Comparison of ENCODE assay signal across 8 cellular contexts in the genomic region with DNA sequence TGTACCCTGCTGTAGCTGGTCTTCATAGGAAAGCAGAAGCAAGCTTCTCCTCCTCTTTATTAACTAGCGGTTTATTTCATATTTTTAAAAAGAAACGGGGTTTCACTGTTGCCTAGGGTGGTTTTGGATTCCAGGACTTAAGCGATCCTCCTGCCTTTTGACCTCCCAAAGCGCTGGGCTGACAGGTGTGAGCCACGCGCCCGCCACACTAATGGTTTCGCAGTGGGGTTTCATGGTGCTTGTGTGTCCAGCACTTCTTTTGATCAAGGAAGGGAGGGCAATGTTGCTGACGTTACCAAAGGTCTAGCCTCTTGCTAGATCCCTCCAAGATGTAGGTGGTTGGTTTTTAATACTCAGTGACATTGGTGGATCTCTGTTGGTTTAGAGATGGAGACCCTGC. TPM values are rescaled to one million over a fixed set of nuclear protein-coding genes. Genes with fewer than 3 reads are reported as not detected.
DNase-seq lines count a peak whose midpoint lies in the region; ATAC-seq and TF ChIP-seq lines count a peak whose summit lies in the region.

No MANE protein-coding gene starts in this region.

- H3F3A ChIP-seq in neural cell (ENCODE audit: insufficient read depth, low read length, poor library complexity, severe bottlenecking): no peaks in the 10 kb centered on the region

- no peaks in the 10 kb centered on the region for H4K20me1 ChIP-seq in neural cell (ENCODE audit: insufficient read depth)

- TF ChIP-seq CTCF in C4-2B (conservative IDR thresholded peaks at IDR 0.05) (no peak), LNCaP clone FGC (IDR thresholded peaks at IDR 0.05; ENCODE audit: control insufficient read depth, extremely low read depth, insufficient read depth) (no peak), dorsolateral prefrontal cortex (IDR thresholded peaks at IDR 0.05 in 54 of 56, conservative IDR thresholded peaks at IDR 0.05 in 2 of 56; ENCODE audit: low read depth in 1 of 56, partially characterized antibody in 56 of 56) (no peak), neural cell (IDR thresholded peaks at IDR 0.05; ENCODE audit: poor library complexity, severe bottlenecking) (no peak)

- H3K9ac ChIP-seq in neural cell (ENCODE audit: low read length): peak overlapping the region; percentile 85

- DNase-seq in LNCaP clone FGC (ENCODE audit: low read depth): no peak
- DNase-seq in dorsolateral prefrontal cortex: no peak
- DNase-seq in NCI-H187 treated with DMSO at 0.1 percent for 48 hours (lab: John Stamatoyannopoulos, UW): no peak
- no peak for DNase-seq in NCI-H1694 (lab: John Stamatoyannopoulos, UW)

- H3K9me3 ChIP-seq in neural cell (ENCODE audit: low read length): no peaks in the 10 kb centered on the region

- ATAC-seq in GM21381 (IDR thresholded peaks at IDR 0.05; ENCODE audit: unreplicated experiment) (no peak), HG03432 (IDR thresholded peaks at IDR 0.05; ENCODE audit: unreplicated experiment) (no peak)

- H3K4me3 ChIP-seq in LNCaP clone FGC (ENCODE audit: low read depth, low read length): peak overlapping the region; percentile 86
- peak overlapping the region; percentile 58 to 100 (median 93) for H3K4me3 ChIP-seq in dorsolateral prefrontal cortex
- H3K4me3 ChIP-seq in neural cell (ENCODE audit: low read length): peak overlapping the region; percentile 96

- no peak for TF ChIP-seq RAD21 in neural cell (conservative IDR thresholded peaks at IDR 0.05)

- no peak for TF ChIP-seq EP300 in neural cell (conservative IDR thresholded peaks at IDR 0.05; ENCODE audit: poor library complexity, severe bottlenecking)

- no peak overlapping the region for H2AFZ ChIP-seq in neural cell (ENCODE audit: low read depth, low read length)

- H3K27me3 ChIP-seq in dorsolateral prefrontal cortex: no peaks in the 10 kb centered on the region
- H3K27me3 ChIP-seq in neural cell (ENCODE audit: insufficient read depth, low read depth, low read length): no peaks in the 10 kb centered on the region

- H3K36me3 ChIP-seq in neural cell (ENCODE audit: insufficient read depth, low read length): no peaks in the 10 kb centered on the region

- H3K4me2 ChIP-seq in neural cell (ENCODE audit: low read length): peak overlapping the region; percentile 67

- no peaks in the 10 kb centered on the region for H3K9me2 ChIP-seq in neural cell (ENCODE audit: insufficient read depth, low read length)

- peaks cover 46% of the 10 kb centered on the region for H3K79me2 ChIP-seq in neural cell (replicated peaks; ENCODE audit: insufficient read depth, low read length)

- intact Hi-C loops in dorsolateral prefrontal cortex (cut with DNase I): loop anchor here (2.0 to 5.0 kb wide), 3 partner anchors 39 to 56 kb away; a partner anchor contains a TSS

- H3K27ac ChIP-seq in C4-2B (peak overlapping the region; percentile 91), dorsolateral prefrontal cortex (peak overlapping the region in 12 of 59 donors; percentile 10 to 89 (median 83)), neural cell (ENCODE audit: low read length) (peak overlapping the region; percentile 53)

TF ChIP-seq in neural cell, 6 proteins besides CTCF, POLR2A, EP300 and RAD21:
- TF ChIP-seq SMC3 (conservative IDR thresholded peaks at IDR 0.05; ENCODE audit: poor library complexity): no peak
- no peak for TF ChIP-seq MXI1 (conservative IDR thresholded peaks at IDR 0.05; ENCODE audit: poor library complexity, severe bottlenecking)
- TF ChIP-seq EZH2 (IDR thresholded peaks at IDR 0.05; ENCODE audit: borderline replicate concordance, insufficient read depth, low read length, poor library complexity, severe bottlenecking): no peak
- no peak for TF ChIP-seq POLR2AphosphoS5 (IDR thresholded peaks at IDR 0.05)
- no peak for TF ChIP-seq TAF1 (IDR thresholded peaks at IDR 0.05; ENCODE audit: low read depth)
- TF ChIP-seq, protein P1, sequence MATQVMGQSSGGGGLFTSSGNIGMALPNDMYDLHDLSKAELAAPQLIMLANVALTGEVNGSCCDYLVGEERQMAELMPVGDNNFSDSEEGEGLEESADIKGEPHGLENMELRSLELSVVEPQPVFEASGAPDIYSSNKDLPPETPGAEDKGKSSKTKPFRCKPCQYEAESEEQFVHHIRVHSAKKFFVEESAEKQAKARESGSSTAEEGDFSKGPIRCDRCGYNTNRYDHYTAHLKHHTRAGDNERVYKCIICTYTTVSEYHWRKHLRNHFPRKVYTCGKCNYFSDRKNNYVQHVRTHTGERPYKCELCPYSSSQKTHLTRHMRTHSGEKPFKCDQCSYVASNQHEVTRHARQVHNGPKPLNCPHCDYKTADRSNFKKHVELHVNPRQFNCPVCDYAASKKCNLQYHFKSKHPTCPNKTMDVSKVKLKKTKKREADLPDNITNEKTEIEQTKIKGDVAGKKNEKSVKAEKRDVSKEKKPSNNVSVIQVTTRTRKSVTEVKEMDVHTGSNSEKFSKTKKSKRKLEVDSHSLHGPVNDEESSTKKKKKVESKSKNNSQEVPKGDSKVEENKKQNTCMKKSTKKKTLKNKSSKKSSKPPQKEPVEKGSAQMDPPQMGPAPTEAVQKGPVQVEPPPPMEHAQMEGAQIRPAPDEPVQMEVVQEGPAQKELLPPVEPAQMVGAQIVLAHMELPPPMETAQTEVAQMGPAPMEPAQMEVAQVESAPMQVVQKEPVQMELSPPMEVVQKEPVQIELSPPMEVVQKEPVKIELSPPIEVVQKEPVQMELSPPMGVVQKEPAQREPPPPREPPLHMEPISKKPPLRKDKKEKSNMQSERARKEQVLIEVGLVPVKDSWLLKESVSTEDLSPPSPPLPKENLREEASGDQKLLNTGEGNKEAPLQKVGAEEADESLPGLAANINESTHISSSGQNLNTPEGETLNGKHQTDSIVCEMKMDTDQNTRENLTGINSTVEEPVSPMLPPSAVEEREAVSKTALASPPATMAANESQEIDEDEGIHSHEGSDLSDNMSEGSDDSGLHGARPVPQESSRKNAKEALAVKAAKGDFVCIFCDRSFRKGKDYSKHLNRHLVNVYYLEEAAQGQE (IDR thresholded peaks at IDR 0.05; ENCODE audit: borderline replicate concordance): no peak
TF ChIP-seq in neural cell: peak in this region for 0.

RNA-seq across cellular contexts. Expression of a gene that starts 1.4 kb away (rescaled TPM):
- total RNA-seq in dorsolateral prefrontal cortex: 10 to 100 TPM; 49.4 to 93.0 (median 72.8) TPM
- 106 and 109 TPM in 2 replicates for polyA plus RNA-seq in neural cell
- polyA minus RNA-seq in neural cell: 58.3 and 68.7 TPM in 2 replicates

RNA-seq across cellular contexts. Expression of a gene that starts 42.2 kb away (rescaled TPM):
- 100 to 1,000 TPM; 159 to 281 (median 217) TPM for total RNA-seq in dorsolateral prefrontal cortex
- 325 and 487 TPM in 2 replicates for polyA plus RNA-seq in neural cell
- 283 and 371 TPM in 2 replicates for polyA minus RNA-seq in neural cell

RNA-seq across cellular contexts. Expression of a gene that starts 55.9 kb away (rescaled TPM):
- 10 to 100 TPM; 11.7 to 47.4 (median 23.2) TPM for total RNA-seq in dorsolateral prefrontal cortex
- 11.6 and 13.3 TPM in 2 replicates for polyA plus RNA-seq in neural cell
- 16.4 and 17.8 TPM in 2 replicates for polyA minus RNA-seq in neural cell
